8 cellular contexts compared by ENCODE assay signal in genomic region chr2:160387558-160388262, GRCh38.
DNase-seq lines count a peak whose midpoint lies in the region; ATAC-seq and TF ChIP-seq lines count a peak whose summit lies in the region.

No MANE protein-coding gene starts in this region.

- H3K27me3 Mint-ChIP-seq in activated T-helper 17 cell treated with anti-CD3 and anti-CD28 coated beads, Interleukin-2, amount 50 U/mL, for 72 hours = no peaks in the 10 kb centered on the region

- H3K27ac ChIP-seq in gastrocnemius medialis = peak overlapping the region; percentile 68 to 76 (median 75)

- no peak for TF ChIP-seq CTCF in gastrocnemius medialis (IDR thresholded peaks at IDR 0.05 in 4 of 5, conservative IDR thresholded peaks at IDR 0.05 in 1 of 5)

- peak in 1 of 2 donors; percentile 8 for TF ChIP-seq POLR2A in gastrocnemius medialis (IDR thresholded peaks at IDR 0.05)

- H3K9me3 ChIP-seq in gastrocnemius medialis = no peaks in the 10 kb centered on the region

- H3K36me3 ChIP-seq in gastrocnemius medialis = no peaks in the 10 kb centered on the region

- no peaks in the 10 kb centered on the region for H3K9me3 Mint-ChIP-seq in activated T-helper 17 cell treated with anti-CD3 and anti-CD28 coated beads, Interleukin-2, amount 50 U/mL, for 72 hours

- H3K4me3 ChIP-seq in gastrocnemius medialis = peak overlapping the region in 2 of 4 donors; percentile 14 to 26

- H3K27me3 ChIP-seq in gastrocnemius medialis = no peaks in the 10 kb centered on the region

- peaks cover 6% of the 10 kb centered on the region for H3K36me3 Mint-ChIP-seq in activated T-helper 17 cell treated with anti-CD3 and anti-CD28 coated beads, Interleukin-2, amount 50 U/mL, for 72 hours (ENCODE audit: low read depth)

- DNase-seq in GM03348 (ENCODE audit: low spot score) = peak; percentile 69
- peak; percentile 78 for DNase-seq in Right ventricle myocardium superior
- peak; percentile 58 to 78 for DNase-seq in gastrocnemius medialis
- DNase-seq in NCI-H2196 treated with DMSO at 0.1 percent for 48 hours (lab: John Stamatoyannopoulos, UW; ENCODE audit: unreplicated experiment) = no peak
- no peak for DNase-seq in iPS-NIHi7 (ENCODE audit: extremely low spot score)
- no peak for DNase-seq in DMS53 treated with DMSO at 0.1 percent for 48 hours (lab: John Stamatoyannopoulos, UW; ENCODE audit: unreplicated experiment)
- DNase-seq in AML-193 (lab: John Stamatoyannopoulos, UW) = no peak

- in situ Hi-C loops in gastrocnemius medialis (cut with MboI; ENCODE audit: low sequenced_read_pairs in 4 of 4) = loop anchor here in 1 of 4 donors (25.0 kb wide), 1 partner anchor 100 kb away; the partner anchor contains the start of gene RBMS1

- peak overlapping the region; percentile 80 for H3K4me3 Mint-ChIP-seq in activated T-helper 17 cell treated with anti-CD3 and anti-CD28 coated beads, Interleukin-2, amount 50 U/mL, for 72 hours

- peak overlapping the region; percentile 85 for H3K27ac Mint-ChIP-seq in activated T-helper 17 cell treated with anti-CD3 and anti-CD28 coated beads, Interleukin-2, amount 50 U/mL, for 72 hours

- ATAC-seq in activated T-helper 17 cell treated with anti-CD3 and anti-CD28 coated beads, Interleukin-2, amount 50 U/mL, for 72 hours (replicated peaks) = peak; percentile 33
- peak; percentile 94 for ATAC-seq in Right ventricle myocardium superior (ENCODE audit: poor library complexity)
- peak; percentile 85 to 89 for ATAC-seq in gastrocnemius medialis

- peaks cover 48 to 63% of the 10 kb centered on the region in 2 donors for H3K4me1 ChIP-seq in gastrocnemius medialis

- peaks cover 46% of the 10 kb centered on the region for H3K4me1 Mint-ChIP-seq in activated T-helper 17 cell treated with anti-CD3 and anti-CD28 coated beads, Interleukin-2, amount 50 U/mL, for 72 hours

- intact Hi-C loops in Right ventricle myocardium superior (cut with DNase I) (no loop called here), gastrocnemius medialis (cut with DNase I; ENCODE audit: low total_unique reads) (loop anchor here (2.0 kb wide), 1 partner anchor 19 kb away; no protein-coding TSS in a partner anchor)

Comparison
In these comparisons a context has a peak if more than half of its experiments do, and no peak if none do; other contexts are left out.
1. DNase-seq: peak in GM03348 (single experiment), Right ventricle myocardium superior (single experiment) and gastrocnemius medialis (2 of 2); none in NCI-H2196 treated with DMSO at 0.1 percent for 48 hours (single experiment), iPS-NIHi7 (single experiment), DMS53 treated with DMSO at 0.1 percent for 48 hours (single experiment) and AML-193 (0 of 2).
2. ATAC-seq: peak in every context shown above with its lines; median percentile 94 in Right ventricle myocardium superior; 87 in gastrocnemius medialis; 33 in activated T-helper 17 cell treated with anti-CD3 and anti-CD28 coated beads, Interleukin-2, amount 50 U/mL, for 72 hours.